Comparison of ENCODE assay signal across 12 cellular contexts in genomic region chr4:75235359-75235951, GRCh38.
DNase-seq lines count a peak whose midpoint lies in the region; ATAC-seq, FAIRE-seq and TF ChIP-seq lines count a peak whose summit lies in the region.
"Had no signal": no experiment of that assay in that cellular context is flagged by ENCODE, and none has a peak within 500 bp of the region (broad histone marks: within the 10 kb centered on the region; RNA-seq: fewer than 3 reads in every experiment).

No MANE protein-coding gene starts in this region.

- POLR2A ChIA-PET in activated B cell treated with CpG ODN at 0.5 μM for 24 hours (lab: Charles Lee) = no interaction called here

- H3K27ac ChIP-seq in pancreas (no peak overlapping the region), substantia nigra (ENCODE audit: low read depth, low read length, poor library complexity, severe bottlenecking) (no peak overlapping the region)
- H3K27ac ChIP-seq: KMS-11, spleen had no signal

- H3K27ac Mint-ChIP-seq in activated B cell treated with CpG ODN at 0.5 μM for 24 hours = no peak overlapping the region

- H3K9me3 Mint-ChIP-seq in activated B cell treated with CpG ODN at 0.5 μM for 24 hours = peaks cover 5% of the 10 kb centered on the region

- no peaks in the 10 kb centered on the region for H3K27me3 ChIP-seq in pancreas
- H3K27me3 ChIP-seq: spleen had no signal

- no peaks in the 10 kb centered on the region for H3K36me3 Mint-ChIP-seq in activated B cell treated with CpG ODN at 0.5 μM for 24 hours (ENCODE audit: low read depth)

- FAIRE-seq in pancreas (lab: Jason Lieb, UNC) = no peak
- FAIRE-seq: endometrium had no signal

- ATAC-seq in GM18858 (IDR thresholded peaks at IDR 0.05; ENCODE audit: unreplicated experiment) (peak; percentile 96), GM21515 (IDR thresholded peaks at IDR 0.05; ENCODE audit: unreplicated experiment) (peak; percentile 98), HG03066 (IDR thresholded peaks at IDR 0.05; ENCODE audit: low read depth, unreplicated experiment) (peak; percentile 100), activated B cell treated with CpG ODN at 0.5 μM for 24 hours (ENCODE audit: low read depth) (peak; percentile 45), pancreas (no peak)

- DNase-seq in activated B cell treated with CpG ODN at 0.5 μM for 24 hours (no peak), pancreas (no peak), substantia nigra (lab: John Stamatoyannopoulos, UW) (no peak), SHP77 (lab: John Stamatoyannopoulos, UW) (no peak)
- no peak for DNase-seq in effector CD8-positive, alpha-beta T cell (lab: John Stamatoyannopoulos, UW)
- DNase-seq: NCI-H226, spleen had no signal

- TF ChIP-seq CTCF in activated B cell treated with CpG ODN at 0.5 μM for 24 hours (IDR thresholded peaks at IDR 0.05) (no peak), pancreas (IDR thresholded peaks at IDR 0.05) (no peak)

- intact Hi-C loops in activated B cell treated with CpG ODN at 0.5 μM for 24 hours (cut with micrococcal nuclease) (no loop called here), pancreas (cut with DNase I) (no loop called here)

- CTCF ChIA-PET in activated B cell treated with CpG ODN at 0.5 μM for 24 hours (lab: Charles Lee) = no interaction called here

- no peaks in the 10 kb centered on the region for H3K9me3 ChIP-seq in pancreas

- no peaks in the 10 kb centered on the region for H3K4me1 ChIP-seq in pancreas

- H3K4me3 Mint-ChIP-seq in activated B cell treated with CpG ODN at 0.5 μM for 24 hours = no peak overlapping the region

- peaks cover 13% of the 10 kb centered on the region for H3K4me1 Mint-ChIP-seq in activated B cell treated with CpG ODN at 0.5 μM for 24 hours

- H3K4me3 ChIP-seq in pancreas = no peak overlapping the region
- H3K4me3 ChIP-seq: spleen had no signal

- peaks cover 7% of the 10 kb centered on the region for H3K27me3 Mint-ChIP-seq in activated B cell treated with CpG ODN at 0.5 μM for 24 hours

- no peaks in the 10 kb centered on the region for H3K36me3 ChIP-seq in pancreas
- H3K36me3 ChIP-seq: spleen had no signal

Comparison
In these comparisons a context has a peak if more than half of its experiments do, and no peak if none do; other contexts are left out.
1. ATAC-seq: peak in GM18858 (single experiment), GM21515 (single experiment), HG03066 (single experiment) and activated B cell treated with CpG ODN at 0.5 μM for 24 hours (single experiment); none in pancreas (0 of 4).